Comparison of ENCODE assay signal across 8 cellular contexts in genomic region chr6:6546318-6547110, GRCh38. TPM values are rescaled to one million over a fixed set of nuclear protein-coding genes. Genes with fewer than 3 reads are reported as not detected.
DNase-seq lines count a peak whose midpoint lies in the region; ATAC-seq and TF ChIP-seq lines count a peak whose summit lies in the region.

No MANE protein-coding gene starts in this region.

- H3K4me2 ChIP-seq in MM.1S (ENCODE audit: low read depth, low read length) = peak overlapping the region; percentile 88

- H3K36me3 Mint-ChIP-seq in natural killer cell treated with Interleukin-12 subunit alpha and Interleukin-12 subunit beta and Interleukin-15 and Interleukin-18, amount 100 ng/mL, for 72 hours = no peaks in the 10 kb centered on the region

- H4K20me1 ChIP-seq in MM.1S (ENCODE audit: insufficient read depth, low read length) = no peaks in the 10 kb centered on the region

- peak; percentile 40 for ATAC-seq in GM21786 (IDR thresholded peaks at IDR 0.05; ENCODE audit: unreplicated experiment)
- peak; percentile 52 to 69 for ATAC-seq in natural killer cell treated with Interleukin-12 subunit alpha and Interleukin-12 subunit beta and Interleukin-15 and Interleukin-18, amount 100 ng/mL, for 72 hours

- H3K9me2 ChIP-seq in MM.1S (replicated peaks; ENCODE audit: insufficient read depth, low read length) = no peaks in the 10 kb centered on the region

- no peaks in the 10 kb centered on the region for H3K79me2 ChIP-seq in MM.1S (ENCODE audit: low read length)

- H3K36me3 ChIP-seq in MM.1S (replicated peaks; ENCODE audit: insufficient read depth, low read length) = no peaks in the 10 kb centered on the region

- peaks cover 17% of the 10 kb centered on the region for H3K4me1 ChIP-seq in MM.1S (ENCODE audit: low read length)

- H3K27ac Mint-ChIP-seq in natural killer cell treated with Interleukin-12 subunit alpha and Interleukin-12 subunit beta and Interleukin-15 and Interleukin-18, amount 100 ng/mL, for 72 hours = no peak overlapping the region

- H3K9ac ChIP-seq in MM.1S (ENCODE audit: low read length) = peak overlapping the region; percentile 22

- H3K27me3 ChIP-seq in MM.1S (replicated peaks; ENCODE audit: insufficient read depth, low read length) = no peaks in the 10 kb centered on the region

- peaks cover 0 to 6% of the 10 kb centered on the region in 2 donors for H3K4me1 Mint-ChIP-seq in natural killer cell treated with Interleukin-12 subunit alpha and Interleukin-12 subunit beta and Interleukin-15 and Interleukin-18, amount 100 ng/mL, for 72 hours (ENCODE audit: low read depth in 2 of 2)

- H3K9me3 ChIP-seq in MM.1S (replicated peaks; ENCODE audit: insufficient read depth, low read length) = no peaks in the 10 kb centered on the region

- H2AFZ ChIP-seq in MM.1S (ENCODE audit: low read length) = peak overlapping the region; percentile 65

- H3K27ac ChIP-seq in MM.1S (ENCODE audit: low read length) = peak overlapping the region; percentile 26; the same call in 1 of the 2 replicates

- TF ChIP-seq CTCF in GM12875 (IDR thresholded peaks at IDR 0.05; ENCODE audit: borderline replicate concordance, insufficient read depth, low read depth, low read length) (no peak), MM.1S (IDR thresholded peaks at IDR 0.05; ENCODE audit: low read length) (no peak), fibroblast of mammary gland (conservative IDR thresholded peaks at IDR 0.05; ENCODE audit: control insufficient read depth, insufficient read depth, low read depth, low read length) (no peak)

- H3K4me3 ChIP-seq in GM12875 (ENCODE audit: low read depth, low read length) = peak overlapping the region; percentile 45
- H3K4me3 ChIP-seq in MM.1S (ENCODE audit: low read length) = peak overlapping the region; percentile 58
- H3K4me3 ChIP-seq in fibroblast of mammary gland (ENCODE audit: control insufficient read depth, low read depth, low read length) = peak overlapping the region; percentile 20

- DNase-seq in MM.1S = peak; percentile 51
- peak; percentile 61 for DNase-seq in activated CD8-positive, alpha-beta memory T cell treated with anti-CD3 and anti-CD28 coated beads, Interleukin-2, amount 50 U/mL, for 48 hours
- DNase-seq in fibroblast of mammary gland (ENCODE audit: low read depth) = peak; percentile 8
- no peak for DNase-seq in natural killer cell treated with Interleukin-12 subunit alpha and Interleukin-12 subunit beta and Interleukin-15 and Interleukin-18, amount 100 ng/mL, for 72 hours (ENCODE audit: low spot score)
- no peak for DNase-seq in RKO (ENCODE audit: low spot score)
- DNase-seq in SHP77 (lab: John Stamatoyannopoulos, UW) = no peak

- peaks cover 35 to 49% of the 10 kb centered on the region in 2 donors for H3K27me3 Mint-ChIP-seq in natural killer cell treated with Interleukin-12 subunit alpha and Interleukin-12 subunit beta and Interleukin-15 and Interleukin-18, amount 100 ng/mL, for 72 hours

- peak overlapping the region; percentile 73 for H3K4me3 Mint-ChIP-seq in natural killer cell treated with Interleukin-12 subunit alpha and Interleukin-12 subunit beta and Interleukin-15 and Interleukin-18, amount 100 ng/mL, for 72 hours

- H3K9me3 Mint-ChIP-seq in natural killer cell treated with Interleukin-12 subunit alpha and Interleukin-12 subunit beta and Interleukin-15 and Interleukin-18, amount 100 ng/mL, for 72 hours = no peaks in the 10 kb centered on the region

- peaks cover 22% of the 10 kb centered on the region for H3F3A ChIP-seq in MM.1S (ENCODE audit: insufficient read depth, low read length)

RNA-seq across cellular contexts. Expression of gene LY86, which starts 42.0 kb away (rescaled TPM):
- total RNA-seq in natural killer cell treated with Interleukin-12 subunit alpha and Interleukin-12 subunit beta and Interleukin-15 and Interleukin-18, amount 100 ng/mL, for 72 hours = under 1 TPM in 1 of 2 donors, not detected in 1; 0.61 TPM

Comparison
In these comparisons a context has a peak if more than half of its experiments do, and no peak if none do; other contexts are left out.
1. DNase-seq: peak in MM.1S (single experiment), activated CD8-positive, alpha-beta memory T cell treated with anti-CD3 and anti-CD28 coated beads, Interleukin-2, amount 50 U/mL, for 48 hours (single experiment) and fibroblast of mammary gland (single experiment); none in natural killer cell treated with Interleukin-12 subunit alpha and Interleukin-12 subunit beta and Interleukin-15 and Interleukin-18, amount 100 ng/mL, for 72 hours (single experiment), RKO (single experiment) and SHP77 (0 of 2).
2. Peak in every context shown above with its lines, with median percentiles within 50 percentile points of each other: H3K4me3 ChIP-seq.